8 cellular contexts compared by ENCODE assay signal in genomic region chr9:75889977-75890540, GRCh38. TPM values are rescaled to one million over a fixed set of nuclear protein-coding genes. Genes with fewer than 3 reads are reported as not detected.
A peak's percentile ranks its signal among the peaks of the same experiment; 100 is the strongest.
DNase-seq lines count a peak whose midpoint lies in the region; ATAC-seq and TF ChIP-seq lines count a peak whose summit lies in the region.

No MANE protein-coding gene starts in this region.

- H3K9me3 ChIP-seq in CD8-positive, alpha-beta memory T cell (ENCODE audit: low read length): no peaks in the 10 kb centered on the region
- no peaks in the 10 kb centered on the region for H3K9me3 ChIP-seq in duodenal mucosa (ENCODE audit: control insufficient read depth in 1 of 2, low read length in 2 of 2)

- H3K36me3 Mint-ChIP-seq in CD8-positive, alpha-beta memory T cell: peaks cover 0 to 4% (median 3%) of the 10 kb centered on the region in 3 donors

- 0% methylated on average over 28 of the region's 28 CpGs for WGBS in lower leg skin, 2 donors

- ATAC-seq in HG02642 (IDR thresholded peaks at IDR 0.05; ENCODE audit: poor library complexity, unreplicated experiment) (peak; percentile 8), GM18517 (IDR thresholded peaks at IDR 0.05; ENCODE audit: unreplicated experiment) (no peak)

- no peak for TF ChIP-seq POLR2A in lower leg skin (IDR thresholded peaks at IDR 0.05)

- peak overlapping the region; percentile 62 to 92 (median 90) for H3K27ac Mint-ChIP-seq in CD8-positive, alpha-beta memory T cell

- H3K4me3 ChIP-seq in CD8-positive, alpha-beta memory T cell (ENCODE audit: low read length): peak overlapping the region; percentile 75
- H3K4me3 ChIP-seq in duodenal mucosa (ENCODE audit: low read depth in 1 of 2, low read length in 2 of 2) (peak overlapping the region; percentile 70 to 72), lower leg skin (ENCODE audit: low read depth, poor library complexity, severe bottlenecking) (peak overlapping the region; percentile 52)

- H3K27me3 Mint-ChIP-seq in CD8-positive, alpha-beta memory T cell: peaks cover 9 to 33% of the 10 kb centered on the region in 2 donors

- CTCF ChIA-PET in CD8-positive, alpha-beta memory T cell (lab: Charles Lee): interaction anchor here (1.2 kb wide), 1 partner anchor 24 kb away, joined by 3 read pairs; no protein-coding TSS in a partner anchor

- H3K9me3 Mint-ChIP-seq in CD8-positive, alpha-beta memory T cell: peaks cover 0 to 3% (median 0%) of the 10 kb centered on the region in 5 donors

- in situ Hi-C loops in SK-MEL-5 (cut with HindIII; ENCODE audit: low pct_unique_long_range_greater_than_20kb, low sequenced_read_pairs): no loop called here

- H3K9ac ChIP-seq in duodenal mucosa (ENCODE audit: low read depth in 1 of 2, low read length in 2 of 2): peak overlapping the region; percentile 49 to 59

- peak overlapping the region; percentile 89 to 97 (median 93) for H3K4me3 Mint-ChIP-seq in CD8-positive, alpha-beta memory T cell

- no peak for TF ChIP-seq CTCF in lower leg skin (IDR thresholded peaks at IDR 0.05)

- H3K36me3 ChIP-seq in CD8-positive, alpha-beta memory T cell (ENCODE audit: insufficient read depth, low read length): no peaks in the 10 kb centered on the region
- no peaks in the 10 kb centered on the region for H3K36me3 ChIP-seq in duodenal mucosa (ENCODE audit: control insufficient read depth in 1 of 2, insufficient read depth in 2 of 2, low read length in 2 of 2)

- H3K27me3 ChIP-seq in CD8-positive, alpha-beta memory T cell (ENCODE audit: insufficient read depth, low read length, poor library complexity, severe bottlenecking): peaks cover 5% of the 10 kb centered on the region
- H3K27me3 ChIP-seq in duodenal mucosa (ENCODE audit: control insufficient read depth in 1 of 2, insufficient read depth in 2 of 2, low read length in 2 of 2): no peaks in the 10 kb centered on the region

- no peak for DNase-seq in CD8-positive, alpha-beta memory T cell
- DNase-seq in SK-MEL-5 (ENCODE audit: low read depth, low spot score): peak; percentile 32
- peak; percentile 42 to 87 for DNase-seq in lower leg skin (ENCODE audit: low spot score in 2 of 2)
- peak; percentile 53 for DNase-seq in stromal cell of bone marrow (ENCODE audit: low read depth)
- DNase-seq in cerebellum (ENCODE audit: low spot score): no peak

- peaks cover 22 to 47% (median 46%) of the 10 kb centered on the region in 3 donors for H3K4me1 Mint-ChIP-seq in CD8-positive, alpha-beta memory T cell

- intact Hi-C loops in lower leg skin (cut with DNase I; ENCODE audit: low total_unique reads): no loop called here

- peaks cover 17% of the 10 kb centered on the region for H3K4me1 ChIP-seq in CD8-positive, alpha-beta memory T cell (ENCODE audit: insufficient read depth, low read length)
- peaks cover 11 to 26% of the 10 kb centered on the region in 2 donors for H3K4me1 ChIP-seq in duodenal mucosa (ENCODE audit: control insufficient read depth in 1 of 2, insufficient read depth in 2 of 2, low read length in 2 of 2)

- POLR2A ChIA-PET in CD8-positive, alpha-beta memory T cell (lab: Charles Lee): interaction anchor here (0.9 to 1.5 kb wide), 3 partner anchors 137 to 802 kb away, joined by 3 to 5 read pairs (median 4); partner anchors contain the start of genes NMRK1 and OSTF1

- no peak overlapping the region for H3K27ac ChIP-seq in CD8-positive, alpha-beta memory T cell (ENCODE audit: low read depth, low read length)
- H3K27ac ChIP-seq in duodenal mucosa (ENCODE audit: low read depth, low read length): peak overlapping the region; percentile 44

RNA-seq across cellular contexts. Expression of gene PCSK5, which starts 0.4 kb away (rescaled TPM):
- 1 to 10 TPM; 1.6 to 1.8 TPM for total RNA-seq in CD8-positive, alpha-beta memory T cell
- polyA plus RNA-seq in CD8-positive, alpha-beta memory T cell: 1.9 TPM
- 0.08 TPM in 1 of 2 replicates, not detected in the other for total RNA-seq in SK-MEL-5 (2014; rRNA removed; shearing (Covaris generic))
- polyA plus RNA-seq in SK-MEL-5 (2015; cell fraction: cytosol; rRNA removed): not detected in 2 replicates
- polyA plus RNA-seq in SK-MEL-5 (2015; cell fraction: nucleus; rRNA removed): 0.06 TPM in 1 of 2 replicates, not detected in the other
- 10 to 100 TPM in 2 of 4 donors, 1 to 10 TPM in 2; 6.4 to 10.8 (median 9.7) TPM for total RNA-seq in lower leg skin
- total RNA-seq in cerebellum: 31.7 TPM

Comparison
In these comparisons a context has a peak if more than half of its experiments do, and no peak if none do; other contexts are left out.
1. DNase-seq: peak in SK-MEL-5 (single experiment), lower leg skin (2 of 2) and stromal cell of bone marrow (single experiment); none in CD8-positive, alpha-beta memory T cell (0 of 5) and cerebellum (single experiment).
2. Peak in every context shown above with its lines, with median percentiles within 50 percentile points of each other: H3K4me3 ChIP-seq.